ENCODE assay signal across 1 cellular context in the genomic region with DNA sequence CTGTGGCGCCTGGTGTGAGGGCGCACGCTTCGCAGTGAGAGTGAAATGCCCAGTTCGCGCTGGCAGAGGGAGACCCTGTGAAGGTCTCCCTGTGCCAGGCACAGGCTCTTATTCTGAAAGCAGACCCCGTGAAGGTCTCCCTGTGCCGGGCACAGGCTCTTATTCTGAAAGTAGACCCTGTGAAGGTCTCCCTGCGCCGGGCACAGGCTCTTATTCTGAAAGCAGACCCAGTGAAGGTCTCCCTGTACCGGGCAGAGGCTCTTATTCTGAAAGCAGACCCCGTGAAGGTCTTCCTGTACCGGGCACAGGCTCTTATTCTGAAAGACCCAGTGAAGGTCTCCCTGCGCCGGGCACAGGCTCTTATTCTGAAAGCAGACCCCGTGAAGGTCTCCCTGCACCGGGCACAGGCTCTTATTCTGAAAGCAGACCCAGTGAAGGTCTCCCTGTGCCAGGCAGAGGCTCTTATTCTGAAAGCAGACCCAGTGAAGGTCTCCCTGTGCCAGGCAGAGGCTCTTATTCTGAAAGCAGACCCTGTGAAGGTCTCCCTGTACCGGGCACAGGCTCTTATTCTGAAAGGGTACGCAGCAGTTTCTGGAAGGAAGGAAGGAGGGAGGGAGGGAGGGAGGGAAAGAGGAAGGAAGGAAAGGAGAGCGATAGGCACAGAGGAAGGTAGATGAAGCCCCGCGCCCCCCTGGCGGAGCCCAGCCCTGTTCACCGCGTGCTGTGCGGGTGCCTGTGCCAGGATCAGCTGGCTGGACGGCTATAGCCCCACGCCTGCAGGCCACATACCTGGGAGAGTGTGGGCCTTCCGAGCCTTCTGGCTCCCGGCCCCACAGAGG.
A peak's percentile ranks its signal among the peaks of the same experiment; 100 is the strongest.
TF ChIP-seq lines count a peak whose summit lies in the region.

No MANE protein-coding gene starts in this region.

TF ChIP-seq in SK-N-SH, 30 proteins besides CTCF, POLR2A, EP300 and RAD21 (continued from another document):
- TF ChIP-seq, protein P1, sequence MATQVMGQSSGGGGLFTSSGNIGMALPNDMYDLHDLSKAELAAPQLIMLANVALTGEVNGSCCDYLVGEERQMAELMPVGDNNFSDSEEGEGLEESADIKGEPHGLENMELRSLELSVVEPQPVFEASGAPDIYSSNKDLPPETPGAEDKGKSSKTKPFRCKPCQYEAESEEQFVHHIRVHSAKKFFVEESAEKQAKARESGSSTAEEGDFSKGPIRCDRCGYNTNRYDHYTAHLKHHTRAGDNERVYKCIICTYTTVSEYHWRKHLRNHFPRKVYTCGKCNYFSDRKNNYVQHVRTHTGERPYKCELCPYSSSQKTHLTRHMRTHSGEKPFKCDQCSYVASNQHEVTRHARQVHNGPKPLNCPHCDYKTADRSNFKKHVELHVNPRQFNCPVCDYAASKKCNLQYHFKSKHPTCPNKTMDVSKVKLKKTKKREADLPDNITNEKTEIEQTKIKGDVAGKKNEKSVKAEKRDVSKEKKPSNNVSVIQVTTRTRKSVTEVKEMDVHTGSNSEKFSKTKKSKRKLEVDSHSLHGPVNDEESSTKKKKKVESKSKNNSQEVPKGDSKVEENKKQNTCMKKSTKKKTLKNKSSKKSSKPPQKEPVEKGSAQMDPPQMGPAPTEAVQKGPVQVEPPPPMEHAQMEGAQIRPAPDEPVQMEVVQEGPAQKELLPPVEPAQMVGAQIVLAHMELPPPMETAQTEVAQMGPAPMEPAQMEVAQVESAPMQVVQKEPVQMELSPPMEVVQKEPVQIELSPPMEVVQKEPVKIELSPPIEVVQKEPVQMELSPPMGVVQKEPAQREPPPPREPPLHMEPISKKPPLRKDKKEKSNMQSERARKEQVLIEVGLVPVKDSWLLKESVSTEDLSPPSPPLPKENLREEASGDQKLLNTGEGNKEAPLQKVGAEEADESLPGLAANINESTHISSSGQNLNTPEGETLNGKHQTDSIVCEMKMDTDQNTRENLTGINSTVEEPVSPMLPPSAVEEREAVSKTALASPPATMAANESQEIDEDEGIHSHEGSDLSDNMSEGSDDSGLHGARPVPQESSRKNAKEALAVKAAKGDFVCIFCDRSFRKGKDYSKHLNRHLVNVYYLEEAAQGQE (IDR thresholded peaks at IDR 0.05; ENCODE audit: low read depth, low read length) = 0 out of 2 replicates have a peak, but pooled peaks have one; percentile 39
- TF ChIP-seq SIN3A (IDR thresholded peaks at IDR 0.05; ENCODE audit: borderline replicate concordance, low read depth, low read length) = peak; percentile 36; the same call in 1 of the 2 replicates
- TF ChIP-seq TEAD4 (IDR thresholded peaks at IDR 0.05; ENCODE audit: borderline replicate concordance, insufficient read depth) = 0 out of 2 replicates have a peak, but pooled peaks have one; percentile 8
- TF ChIP-seq POLR2AphosphoS5 (IDR thresholded peaks at IDR 0.05; ENCODE audit: low read depth, low read length) = peak; percentile 51
- TF ChIP-seq NFIC (IDR thresholded peaks at IDR 0.05; ENCODE audit: borderline replicate concordance) = peak; percentile 68; the same call in 1 of the 2 replicates
- TF ChIP-seq, protein P2, sequence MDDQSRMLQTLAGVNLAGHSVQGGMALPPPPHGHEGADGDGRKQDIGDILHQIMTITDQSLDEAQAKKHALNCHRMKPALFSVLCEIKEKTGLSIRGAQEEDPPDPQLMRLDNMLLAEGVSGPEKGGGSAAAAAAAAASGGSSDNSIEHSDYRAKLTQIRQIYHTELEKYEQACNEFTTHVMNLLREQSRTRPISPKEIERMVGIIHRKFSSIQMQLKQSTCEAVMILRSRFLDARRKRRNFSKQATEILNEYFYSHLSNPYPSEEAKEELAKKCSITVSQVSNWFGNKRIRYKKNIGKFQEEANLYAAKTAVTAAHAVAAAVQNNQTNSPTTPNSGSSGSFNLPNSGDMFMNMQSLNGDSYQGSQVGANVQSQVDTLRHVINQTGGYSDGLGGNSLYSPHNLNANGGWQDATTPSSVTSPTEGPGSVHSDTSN (IDR thresholded peaks at IDR 0.05) = peak; percentile 28; the same call in 1 of the 2 replicates
- 0 out of 2 replicates have a peak, but pooled peaks have one; percentile 48 for TF ChIP-seq FOXM1 (IDR thresholded peaks at IDR 0.05; ENCODE audit: low read depth)
- TF ChIP-seq ELF1 (IDR thresholded peaks at IDR 0.05) = peak; percentile 49; the same call in 1 of the 2 replicates
- TF ChIP-seq TCF12 (IDR thresholded peaks at IDR 0.05) = peak; percentile 35; the same call in 1 of the 2 replicates
- TF ChIP-seq RFX5 (IDR thresholded peaks at IDR 0.05; ENCODE audit: low read length) = no peak
- no peak; the same call in 1 of the 2 replicates for TF ChIP-seq JUND (IDR thresholded peaks at IDR 0.05)
- TF ChIP-seq, protein P3, sequence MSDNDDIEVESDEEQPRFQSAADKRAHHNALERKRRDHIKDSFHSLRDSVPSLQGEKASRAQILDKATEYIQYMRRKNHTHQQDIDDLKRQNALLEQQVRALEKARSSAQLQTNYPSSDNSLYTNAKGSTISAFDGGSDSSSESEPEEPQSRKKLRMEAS (IDR thresholded peaks at IDR 0.05; ENCODE audit: low read depth) = peak; percentile 40; the same call in 1 of the 2 replicates
- TF ChIP-seq GABPA (IDR thresholded peaks at IDR 0.05; ENCODE audit: low read depth) = peak; percentile 45; the same call in 1 of the 2 replicates
- no peak for TF ChIP-seq MXI1 (IDR thresholded peaks at IDR 0.05; ENCODE audit: low read depth, low read length)
